ENCODE assay signal across 10 cellular contexts in genomic region chr9:124754289-124754688, GRCh38. TPM values are rescaled to one million over a fixed set of nuclear protein-coding genes. Genes with fewer than 3 reads are reported as not detected.
DNase-seq lines count a peak whose midpoint lies in the region; ATAC-seq, FAIRE-seq and TF ChIP-seq lines count a peak whose summit lies in the region.
"Had no signal": no experiment of that assay in that cellular context is flagged by ENCODE, and none has a peak within 500 bp of the region (broad histone marks: within the 10 kb centered on the region; RNA-seq: fewer than 3 reads in every experiment).

No MANE protein-coding gene starts in this region.

- H3K27ac ChIP-seq in right lobe of liver, result no peak overlapping the region

- peak in 3 of 4 donors; percentile 44 to 58 (median 54) for ATAC-seq in right lobe of liver
- ATAC-seq in HG02884 (IDR thresholded peaks at IDR 0.05; ENCODE audit: unreplicated experiment), result no peak
- ATAC-seq: naive thymus-derived CD4-positive, alpha-beta T cell had no signal

- in situ Hi-C loops in astrocyte of the cerebellum (cut with HindIII; ENCODE audit: low sequenced_read_pairs), result no loop called here

- TF ChIP-seq EP300 in Ishikawa (IDR thresholded peaks at IDR 0.05; ENCODE audit: borderline replicate concordance), result no peak

- DNase-seq in D721Med (ENCODE audit: insufficient read length, low spot score) (no peak), astrocyte of the cerebellum (ENCODE audit: low read depth) (no peak), right lobe of liver (no peak), posterior cingulate gyrus (no peak)
- DNase-seq in effector CD4-positive, alpha-beta T cell, result no peak
- no peak for DNase-seq in activated CD4-positive, CD25-positive, alpha-beta regulatory T cell (lab: John Stamatoyannopoulos, UW)
- DNase-seq: naive thymus-derived CD4-positive, alpha-beta T cell had no signal

- no peak for TF ChIP-seq POLR2A in right lobe of liver (IDR thresholded peaks at IDR 0.05)

- H3K4me3 ChIP-seq in astrocyte of the cerebellum (ENCODE audit: low read depth, low read length) (no peak overlapping the region), right lobe of liver (no peak overlapping the region)

- H3K9me3 ChIP-seq in right lobe of liver, result no peaks in the 10 kb centered on the region

- TF ChIP-seq CTCF in D721Med (IDR thresholded peaks at IDR 0.05; ENCODE audit: insufficient read depth, missing control alignments) (peak; percentile 31), astrocyte of the cerebellum (IDR thresholded peaks at IDR 0.05; ENCODE audit: low read depth, low read length, missing control alignments) (peak; percentile 73), right lobe of liver (IDR thresholded peaks at IDR 0.05) (peak in 3 of 4 donors; percentile 21 to 45 (median 22))

- peak; percentile 64 for TF ChIP-seq RAD21 in Ishikawa (IDR thresholded peaks at IDR 0.05; ENCODE audit: low read depth)

- 44% methylated on average over 4 of the region's 4 CpGs for WGBS in right lobe of liver (ENCODE audit: insufficient coverage, low coverage, low lambda C conversion rate, missing lambda C conversion rate)

- H3K27me3 ChIP-seq in right lobe of liver, result no peaks in the 10 kb centered on the region

- FAIRE-seq in D721Med (lab: Jason Lieb, UNC), result no peak
- FAIRE-seq: GM12892 had no signal

- H3K4me1 ChIP-seq in right lobe of liver, result peaks cover 0 to 19% (median 0%) of the 10 kb centered on the region in 4 donors

- H3K36me3 ChIP-seq in right lobe of liver, result no peaks in the 10 kb centered on the region

- intact Hi-C loops in right lobe of liver (cut with DNase I) (no loop called here), posterior cingulate gyrus (cut with DNase I) (no loop called here)

TF ChIP-seq in Ishikawa, 13 proteins besides CTCF, POLR2A, EP300 and RAD21:
- no peak for TF ChIP-seq YY1 (IDR thresholded peaks at IDR 0.05; ENCODE audit: low read depth)
- no peak for TF ChIP-seq ZBTB7A (IDR thresholded peaks at IDR 0.05; ENCODE audit: low read depth)
- no peak for TF ChIP-seq USF1 (IDR thresholded peaks at IDR 0.05)

RNA-seq across cellular contexts. Expression of gene NR6A1, which starts 16.8 kb away (rescaled TPM):
- 1 to 10 TPM; 1.3 to 3.6 (median 1.9) TPM for total RNA-seq in right lobe of liver

RNA-seq across cellular contexts. Expression of gene OLFML2A, which starts 22.6 kb away (rescaled TPM):
- total RNA-seq in right lobe of liver, result under 1 TPM; 0.12 to 0.74 (median 0.40) TPM

Comparison
In these comparisons a context has a peak if more than half of its experiments do, and no peak if none do; other contexts are left out.
1. CTCF ChIP-seq: peak in every context shown above with its lines; median percentile 73 in astrocyte of the cerebellum; 31 in D721Med; 22 in right lobe of liver.